In the genomic region with DNA sequence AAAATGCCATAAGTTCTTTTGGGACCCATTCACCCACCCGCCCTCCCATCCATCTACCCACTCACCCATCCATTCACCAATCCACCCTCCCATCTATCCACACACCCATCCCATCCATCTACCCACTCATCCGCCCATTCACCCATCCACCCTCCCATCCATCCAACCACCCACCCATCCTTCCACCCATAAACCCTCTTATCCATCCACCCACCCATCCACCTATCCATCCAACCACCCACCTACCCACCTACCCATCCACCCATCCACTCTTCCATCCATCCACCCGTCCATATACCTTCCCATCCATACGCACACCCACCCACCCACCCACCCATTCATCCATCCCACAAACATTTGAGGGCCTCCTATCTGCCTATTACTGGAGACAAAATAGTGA, we compare ENCODE assay signal across 24 cellular contexts. TPM values are rescaled to one million over a fixed set of nuclear protein-coding genes. Genes with fewer than 3 reads are reported as not detected.
"Had no signal": no experiment of that assay in that cellular context is flagged by ENCODE, and none has a peak within 500 bp of the region (broad histone marks: within the 10 kb centered on the region; RNA-seq: fewer than 3 reads in every experiment).

No MANE protein-coding gene starts in this region.

- H3K36me3 ChIP-seq: colonic mucosa, esophagus muscularis mucosa, esophagus squamous epithelium, gastrocnemius medialis, gastroesophageal sphincter, heart left ventricle, heart right ventricle had no signal

- H3K27ac Mint-ChIP-seq: dendritic cell treated with granulocyte-macrophage colony-stimulating factor and Interleukin-4, amounts not matched to agents 40 ng/mL and 50 ng/mL, for 4 days; effector memory CD8-positive, alpha-beta T cell had no signal

- H3K4me3 ChIP-seq: colonic mucosa, dorsolateral prefrontal cortex, esophagus muscularis mucosa, esophagus squamous epithelium, gastrocnemius medialis, gastroesophageal sphincter, heart left ventricle, heart right ventricle had no signal

- ATAC-seq: effector memory CD8-positive, alpha-beta T cell; esophagus mucosa; foreskin keratinocyte; gastrocnemius medialis; gastroesophageal sphincter; heart left ventricle; heart right ventricle had no signal

- H3K4me3 Mint-ChIP-seq: dendritic cell treated with granulocyte-macrophage colony-stimulating factor and Interleukin-4, amounts not matched to agents 40 ng/mL and 50 ng/mL, for 4 days; effector memory CD8-positive, alpha-beta T cell had no signal

- H3K27me3 Mint-ChIP-seq: effector memory CD8-positive, alpha-beta T cell had no signal

- H3K27me3 ChIP-seq: colonic mucosa, foreskin keratinocyte had no signal

- H3K9me3 Mint-ChIP-seq: dendritic cell treated with granulocyte-macrophage colony-stimulating factor and Interleukin-4, amounts not matched to agents 40 ng/mL and 50 ng/mL, for 4 days had no signal

- DNase-seq: colonic mucosa; cortex of kidney; dermis blood vessel endothelial cell; dorsolateral prefrontal cortex; effector CD4-positive, alpha-beta T cell; effector CD8-positive, alpha-beta T cell; effector memory CD4-positive, alpha-beta T cell; effector memory CD8-positive, alpha-beta T cell; erythroblast; esophagus squamous epithelium; foreskin fibroblast; foreskin keratinocyte; foreskin melanocyte; gastrocnemius medialis; glutamatergic neuron; head of caudate nucleus; heart left ventricle; heart right ventricle had no signal

- H3K27ac ChIP-seq: colonic mucosa, dorsolateral prefrontal cortex, epithelial cell of prostate, esophagus muscularis mucosa, esophagus squamous epithelium, foreskin keratinocyte, gastrocnemius medialis, gastroesophageal sphincter, heart left ventricle, heart right ventricle had no signal

- H3K4me1 ChIP-seq: colonic mucosa, esophagus muscularis mucosa, esophagus squamous epithelium, foreskin keratinocyte, gastrocnemius medialis, gastroesophageal sphincter, heart left ventricle, heart right ventricle had no signal

- H3K9me3 ChIP-seq: colonic mucosa, esophagus squamous epithelium, gastrocnemius medialis, heart right ventricle had no signal

RNA-seq across cellular contexts. Expression of gene MSX2, which starts 43.3 kb away (rescaled TPM):
- total RNA-seq: endothelial cell of umbilical vein had no signal
- polyA plus RNA-seq: endothelial cell of umbilical vein had no signal
